Comparison of ENCODE assay signal across 9 cellular contexts in genomic region chr1:183622884-183623785, GRCh38. TPM values are rescaled to one million over a fixed set of nuclear protein-coding genes. Genes with fewer than 3 reads are reported as not detected.
DNase-seq lines count a peak whose midpoint lies in the region; ATAC-seq and TF ChIP-seq lines count a peak whose summit lies in the region.
"Had no signal": no experiment of that assay in that cellular context is flagged by ENCODE, and none has a peak within 500 bp of the region (broad histone marks: within the 10 kb centered on the region; RNA-seq: fewer than 3 reads in every experiment).

No MANE protein-coding gene starts in this region.

- DNase-seq in COR-L47 (lab: John Stamatoyannopoulos, UW) (peak; percentile 35), NCI-H82 (lab: John Stamatoyannopoulos, UW) (peak; percentile 83), fibroblast of pulmonary artery (ENCODE audit: low read depth) (peak; percentile 79), nucleus accumbens (lab: John Stamatoyannopoulos, UW) (peak in 41 of 56 donors; percentile 6 to 74 (median 33))
- peak; percentile 28 for DNase-seq in activated T-cell treated with anti-CD3 and anti-CD28 coated beads, Interleukin-2, amount 50 U/mL, for 4 hours
- DNase-seq in NK-92 treated with Interleukin-12 subunit alpha and Interleukin-12 subunit beta, amount 100 ng/mL, for 24 hours (lab: John Stamatoyannopoulos, UW): no peak

- peak; percentile 73 for ATAC-seq in GM19351 (IDR thresholded peaks at IDR 0.05; ENCODE audit: unreplicated experiment)
- peak; percentile 79 for ATAC-seq in HG03521 (IDR thresholded peaks at IDR 0.05; ENCODE audit: unreplicated experiment)
- peak; percentile 86 to 87 for ATAC-seq in activated T-cell treated with anti-CD3 and anti-CD28 coated beads, Interleukin-2, amount 50 U/mL, for 4 hours

- no peaks in the 10 kb centered on the region for H3K27me3 Mint-ChIP-seq in activated T-cell treated with anti-CD3 and anti-CD28 coated beads, Interleukin-2, amount 50 U/mL, for 4 hours (ENCODE audit: low read depth)

- H3K4me3 ChIP-seq in fibroblast of pulmonary artery (replicated peaks; ENCODE audit: low read depth, low read length): no peak overlapping the region

- H3K4me1 Mint-ChIP-seq in activated T-cell treated with anti-CD3 and anti-CD28 coated beads, Interleukin-2, amount 50 U/mL, for 4 hours (ENCODE audit: low read depth): peaks cover 17% of the 10 kb centered on the region

- H3K9me3 Mint-ChIP-seq in activated T-cell treated with anti-CD3 and anti-CD28 coated beads, Interleukin-2, amount 50 U/mL, for 4 hours: no peaks in the 10 kb centered on the region

- no peak overlapping the region for H3K4me3 Mint-ChIP-seq in activated T-cell treated with anti-CD3 and anti-CD28 coated beads, Interleukin-2, amount 50 U/mL, for 4 hours

- peak; percentile 71 for TF ChIP-seq CTCF in fibroblast of pulmonary artery (IDR thresholded peaks at IDR 0.05; ENCODE audit: low read length, missing control alignments)

- H3K36me3 Mint-ChIP-seq in activated T-cell treated with anti-CD3 and anti-CD28 coated beads, Interleukin-2, amount 50 U/mL, for 4 hours (ENCODE audit: insufficient read depth): peaks cover 16% of the 10 kb centered on the region

RNA-seq across cellular contexts. Expression of gene ARPC5, which starts 12.4 kb away (rescaled TPM):
- total RNA-seq in activated T-cell treated with anti-CD3 and anti-CD28 coated beads, Interleukin-2, amount 50 U/mL, for 4 hours: 100 to 1,000 TPM in 2 of 3 donors, 10 to 100 TPM in 1; 98.1 to 107 (median 100) TPM

RNA-seq across cellular contexts. Expression of gene APOBEC4, which starts 30.0 kb away (rescaled TPM):
- total RNA-seq in activated T-cell treated with anti-CD3 and anti-CD28 coated beads, Interleukin-2, amount 50 U/mL, for 4 hours: not detected
- total RNA-seq: urinary bladder had no signal

RNA-seq across cellular contexts. Expression of gene NCF2, which starts 32.9 kb away (rescaled TPM):
- 1 to 10 TPM in 1 of 3 donors, under 1 TPM in 2; 0.66 to 1.9 (median 0.89) TPM for total RNA-seq in activated T-cell treated with anti-CD3 and anti-CD28 coated beads, Interleukin-2, amount 50 U/mL, for 4 hours
